ENCODE assay signal across 9 cellular contexts in genomic region chr9:16207161-16207560, GRCh38.
DNase-seq lines count a peak whose midpoint lies in the region; ATAC-seq and TF ChIP-seq lines count a peak whose summit lies in the region.
"Had no signal": no experiment of that assay in that cellular context is flagged by ENCODE, and none has a peak within 500 bp of the region (broad histone marks: within the 10 kb centered on the region; RNA-seq: fewer than 3 reads in every experiment).

No MANE protein-coding gene starts in this region.

- peak; percentile 84 for DNase-seq in GM12865 (ENCODE audit: low read depth)
- peak; percentile 100 for DNase-seq in MG63
- peak; percentile 70 for DNase-seq in choroid plexus epithelial cell (ENCODE audit: low read depth)
- DNase-seq in osteocyte (ENCODE audit: extremely low spot score, unreplicated experiment): no peak
- DNase-seq in GM10248 (ENCODE audit: extremely low spot score): no peak
- DNase-seq in activated T-cell treated with anti-CD3 and anti-CD28 coated beads, Interleukin-2, amount 50 U/mL, for 4 hours: no peak

- TF ChIP-seq CTCF in GM12865 (IDR thresholded peaks at IDR 0.05; ENCODE audit: insufficient read depth, low read depth, low read length, missing control alignments): no peak
- no peak for TF ChIP-seq CTCF in choroid plexus epithelial cell (conservative IDR thresholded peaks at IDR 0.05; ENCODE audit: low read depth, low read length)
- TF ChIP-seq CTCF in osteocyte (IDR thresholded peaks at IDR 0.05): no peak
- no peak for TF ChIP-seq CTCF in GM10248 (IDR thresholded peaks at IDR 0.05; ENCODE audit: control extremely low read depth, extremely low read depth, low read depth, missing control alignments)

- peak overlapping the region; percentile 23 for H3K4me3 Mint-ChIP-seq in osteocyte (ENCODE audit: unreplicated experiment)
- H3K4me3 Mint-ChIP-seq in activated T-cell treated with anti-CD3 and anti-CD28 coated beads, Interleukin-2, amount 50 U/mL, for 4 hours: no peak overlapping the region

- H3K27ac Mint-ChIP-seq in osteocyte (ENCODE audit: unreplicated experiment): peak overlapping the region; percentile 71

- H3K4me1 Mint-ChIP-seq in osteocyte (ENCODE audit: unreplicated experiment): peaks cover 49% of the 10 kb centered on the region
- H3K4me1 Mint-ChIP-seq in activated T-cell treated with anti-CD3 and anti-CD28 coated beads, Interleukin-2, amount 50 U/mL, for 4 hours (ENCODE audit: low read depth): peaks cover 1% of the 10 kb centered on the region

- peaks cover 14% of the 10 kb centered on the region for H3K9me3 Mint-ChIP-seq in osteocyte (ENCODE audit: unreplicated experiment)
- peaks cover 2% of the 10 kb centered on the region for H3K9me3 Mint-ChIP-seq in activated T-cell treated with anti-CD3 and anti-CD28 coated beads, Interleukin-2, amount 50 U/mL, for 4 hours

- no peak for ATAC-seq in HG03108 (IDR thresholded peaks at IDR 0.05; ENCODE audit: unreplicated experiment)
- no peak for ATAC-seq in activated T-cell treated with anti-CD3 and anti-CD28 coated beads, Interleukin-2, amount 50 U/mL, for 4 hours
- no peak for ATAC-seq in HG03045 (IDR thresholded peaks at IDR 0.05; ENCODE audit: unreplicated experiment)

- no peaks in the 10 kb centered on the region for H3K27me3 ChIP-seq in MG63

- peaks cover 23% of the 10 kb centered on the region for H3K9me3 ChIP-seq in MG63

- no peaks in the 10 kb centered on the region for H3K27me3 Mint-ChIP-seq in osteocyte (ENCODE audit: unreplicated experiment)
- no peaks in the 10 kb centered on the region for H3K27me3 Mint-ChIP-seq in activated T-cell treated with anti-CD3 and anti-CD28 coated beads, Interleukin-2, amount 50 U/mL, for 4 hours (ENCODE audit: low read depth)

- CTCF ChIA-PET in GM10248 (lab: Yijun Ruan, JAX): no interaction called here

- POLR2A ChIA-PET in GM10248 (lab: Yijun Ruan, JAX): no interaction called here

- H3K4me3 ChIP-seq in GM12865 (ENCODE audit: low read depth, low read length) (peak overlapping the region; percentile 29), MG63 (peak overlapping the region; percentile 16), choroid plexus epithelial cell (ENCODE audit: low read depth, low read length) (no peak overlapping the region)
- H3K4me3 ChIP-seq: skin epidermis had no signal

- H3K36me3 ChIP-seq in MG63: no peaks in the 10 kb centered on the region

- H3K36me3 Mint-ChIP-seq in osteocyte (ENCODE audit: unreplicated experiment): peaks cover 8% of the 10 kb centered on the region
- H3K36me3 Mint-ChIP-seq in activated T-cell treated with anti-CD3 and anti-CD28 coated beads, Interleukin-2, amount 50 U/mL, for 4 hours (ENCODE audit: insufficient read depth): no peaks in the 10 kb centered on the region

Comparison
In these comparisons a context has a peak if more than half of its experiments do, and no peak if none do; other contexts are left out.
1. DNase-seq: peak in GM12865 (single experiment), MG63 (single experiment) and choroid plexus epithelial cell (single experiment); none in osteocyte (single experiment), GM10248 (single experiment) and activated T-cell treated with anti-CD3 and anti-CD28 coated beads, Interleukin-2, amount 50 U/mL, for 4 hours (single experiment).